In genomic region chr15:75810874-75811498, GRCh38 we compare ENCODE assay signal across 19 cellular contexts. TPM values are rescaled to one million over a fixed set of nuclear protein-coding genes. Genes with fewer than 3 reads are reported as not detected.
DNase-seq lines count a peak whose midpoint lies in the region; ATAC-seq and TF ChIP-seq lines count a peak whose summit lies in the region.
"Had no signal": no experiment of that assay in that cellular context is flagged by ENCODE, and none has a peak within 500 bp of the region (broad histone marks: within the 10 kb centered on the region; RNA-seq: fewer than 3 reads in every experiment).

No MANE protein-coding gene starts in this region.

- DNase-seq in GM23338 (ENCODE audit: low spot score), result no peak
- no peak for DNase-seq in IMR-90
- DNase-seq in foreskin keratinocyte, result peak; percentile 37 to 55
- DNase-seq in left cardiac atrium, result no peak
- DNase-seq in activated CD4-positive, alpha-beta memory T cell treated with anti-CD3 and anti-CD28 coated beads, Interleukin-2, amount 10 ng/mL, durations not matched to agents 7 days and 5 days, result no peak
- no peak for DNase-seq in NCI-H2107 treated with DMSO at 0.1 percent for 48 hours (lab: John Stamatoyannopoulos, UW; ENCODE audit: unreplicated experiment)
- DNase-seq: AML-193; CD4-positive, alpha-beta T cell; GOT3; HCEC 1CT; Karpas-422; NCI-H2029; NCI-H446 treated with DMSO at 0.1 percent for 48 hours; NCI-H526; PC-9 had no signal

- TF ChIP-seq CTCF in GM23338 (conservative IDR thresholded peaks at IDR 0.05; ENCODE audit: low read depth in 2 of 2) (no peak), IMR-90 (conservative IDR thresholded peaks at IDR 0.05; ENCODE audit: low read depth, low read length) (no peak), foreskin keratinocyte (conservative IDR thresholded peaks at IDR 0.05) (no peak)

- in situ Hi-C loops in IMR-90 (cut with MboI; ENCODE audit: low sequenced_read_pairs), result loop anchor here (10.0 kb wide), 1 partner anchor 334 kb away; no protein-coding TSS in a partner anchor

- H4K5ac ChIP-seq in IMR-90 (ENCODE audit: low read depth, low read length), result no peak overlapping the region

- H3K9me3 ChIP-seq in IMR-90 (ENCODE audit: control insufficient read depth, insufficient read depth, low read length), result peaks cover 3% of the 10 kb centered on the region; the same call in 1 of the 2 replicates
- H3K9me3 ChIP-seq: A549; BLaER1 treated with 17β-estradiol and CSF1 and Interleukin-3, amounts not matched to agents 10 nM and 100 nM had no signal

- no peak overlapping the region for H4K91ac ChIP-seq in IMR-90 (ENCODE audit: insufficient read depth, low read depth, low read length)

- H3K36me3 Mint-ChIP-seq in GM23338 (ENCODE audit: low read depth), result no peaks in the 10 kb centered on the region; the same call in 2 of the 3 replicates
- no peaks in the 10 kb centered on the region for H3K36me3 Mint-ChIP-seq in dendritic cell treated with granulocyte-macrophage colony-stimulating factor and Interleukin-4, amounts not matched to agents 40 ng/mL and 50 ng/mL, for 4 days (ENCODE audit: low read depth)
- no peaks in the 10 kb centered on the region for H3K36me3 Mint-ChIP-seq in activated CD4-positive, alpha-beta memory T cell treated with anti-CD3 and anti-CD28 coated beads, Interleukin-2, amount 10 ng/mL, durations not matched to agents 7 days and 5 days (ENCODE audit: low read depth)

- H3K27ac ChIP-seq in GM23338 (ENCODE audit: low read depth) (no peak overlapping the region), IMR-90 (ENCODE audit: insufficient read depth, low read length) (no peak overlapping the region), foreskin keratinocyte (no peak overlapping the region)
- H3K27ac ChIP-seq: A549; BLaER1 treated with 17β-estradiol and CSF1 and Interleukin-3, amounts not matched to agents 10 nM and 100 nM; PC-9 had no signal

- H2BK5ac ChIP-seq in IMR-90 (ENCODE audit: low read depth, low read length, poor library complexity, severe bottlenecking), result no peak overlapping the region

- CTCF ChIA-PET in IMR-90 (lab: Yijun Ruan, JAX), result interaction anchor here (0.6 to 1.0 kb wide), 2 partner anchors 110 to 1055 kb away, joined by 3 read pairs; no protein-coding TSS in a partner anchor
- CTCF ChIA-PET in activated CD4-positive, alpha-beta memory T cell treated with anti-CD3 and anti-CD28 coated beads, Interleukin-2, amount 10 ng/mL, durations not matched to agents 7 days and 5 days (lab: Charles Lee), result interaction anchor here (1.1 to 4.6 kb wide), 12 partner anchors 9 to 339 kb away, joined by 3 to 40 read pairs (median 6); partner anchors contain the start of genes TMEM266 and UBE2Q2

- dilution Hi-C loops in IMR-90 (cut with HindIII; ENCODE audit: low sequenced_read_pairs, unreplicated experiment), result no loop called here

- no peaks in the 10 kb centered on the region for H3K9me2 ChIP-seq in GM23338 (ENCODE audit: insufficient read depth)

- H3K27me3 Mint-ChIP-seq in GM23338 (ENCODE audit: insufficient read depth, low read depth, poor library complexity), result peaks cover 2% of the 10 kb centered on the region
- H3K27me3 Mint-ChIP-seq in dendritic cell treated with granulocyte-macrophage colony-stimulating factor and Interleukin-4, amounts not matched to agents 40 ng/mL and 50 ng/mL, for 4 days, result peaks cover 5% of the 10 kb centered on the region
- peaks cover 5% of the 10 kb centered on the region for H3K27me3 Mint-ChIP-seq in activated CD4-positive, alpha-beta memory T cell treated with anti-CD3 and anti-CD28 coated beads, Interleukin-2, amount 10 ng/mL, durations not matched to agents 7 days and 5 days
- H3K27me3 Mint-ChIP-seq: CD4-positive, alpha-beta T cell had no signal

- no peaks in the 10 kb centered on the region for H3K4me1 ChIP-seq in GM23338 (ENCODE audit: insufficient read depth)
- no peaks in the 10 kb centered on the region for H3K4me1 ChIP-seq in IMR-90 (ENCODE audit: control insufficient read depth, insufficient read depth, low read length)
- no peaks in the 10 kb centered on the region for H3K4me1 ChIP-seq in foreskin keratinocyte
- H3K4me1 ChIP-seq: A549 had no signal

- ATAC-seq in GM23338, result no peak
- ATAC-seq in IMR-90 (ENCODE audit: low read depth), result no peak
- no peak for ATAC-seq in foreskin keratinocyte
- ATAC-seq in left cardiac atrium, result no peak
- ATAC-seq: Right ventricle myocardium inferior had no signal

- no peak overlapping the region for H3K4me3 ChIP-seq in GM23338
- H3K4me3 ChIP-seq in IMR-90 (ENCODE audit: insufficient read depth, low read depth, low read length), result no peak overlapping the region
- H3K4me3 ChIP-seq: A549; BLaER1 treated with 17β-estradiol and CSF1 and Interleukin-3, amounts not matched to agents 10 nM and 100 nM; PC-9 had no signal

- no peak overlapping the region for H4K8ac ChIP-seq in IMR-90 (ENCODE audit: low read depth in 2 of 2, low read length in 2 of 2)

- H3K36me3 ChIP-seq in GM23338 (ENCODE audit: insufficient read depth) (no peaks in the 10 kb centered on the region), IMR-90 (ENCODE audit: control insufficient read depth, insufficient read depth, low read length) (no peaks in the 10 kb centered on the region)
- H3K36me3 ChIP-seq: BLaER1 treated with 17β-estradiol and CSF1 and Interleukin-3, amounts not matched to agents 10 nM and 100 nM had no signal

- no TSS peak for BruUV-seq in IMR-90 (replicated peaks; lab: Mats Ljungman, UMichigan)

- no peak overlapping the region for H2AK9ac ChIP-seq in IMR-90 (replicated peaks; ENCODE audit: low read depth, low read length, poor library complexity)

- no peak overlapping the region; the same call in 1 of the 2 replicates for H3K14ac ChIP-seq in IMR-90 (replicated peaks; ENCODE audit: low read depth, low read length)

- peaks cover 7% of the 10 kb centered on the region for H3K4me1 Mint-ChIP-seq in GM23338
- H3K4me1 Mint-ChIP-seq in dendritic cell treated with granulocyte-macrophage colony-stimulating factor and Interleukin-4, amounts not matched to agents 40 ng/mL and 50 ng/mL, for 4 days (ENCODE audit: low read depth), result peaks cover 5% of the 10 kb centered on the region
- H3K4me1 Mint-ChIP-seq in activated CD4-positive, alpha-beta memory T cell treated with anti-CD3 and anti-CD28 coated beads, Interleukin-2, amount 10 ng/mL, durations not matched to agents 7 days and 5 days, result peaks cover 4% of the 10 kb centered on the region

- intact Hi-C loops in IMR-90 (cut with micrococcal nuclease) (loop anchor here (2.0 kb wide), 2 partner anchors 110 to 328 kb away; no protein-coding TSS in a partner anchor), left cardiac atrium (cut with DNase I) (loop anchor here (10.0 kb wide), 2 partner anchors 104 to 114 kb away; no protein-coding TSS in a partner anchor)
- intact Hi-C loops in dendritic cell treated with granulocyte-macrophage colony-stimulating factor and Interleukin-4, amounts not matched to agents 40 ng/mL and 50 ng/mL, for 4 days (cut with micrococcal nuclease), result no loop called here

- no peak for TF ChIP-seq POLR2A in IMR-90 (IDR thresholded peaks at IDR 0.05; ENCODE audit: low read depth, low read length)

- H3K9me1 ChIP-seq in IMR-90 (ENCODE audit: insufficient read depth, low read length), result 0 out of 2 replicates have a peak, but pooled peaks cover 2% of the 10 kb centered on the region

- no peak overlapping the region for H3K18ac ChIP-seq in IMR-90 (ENCODE audit: low read depth, low read length)

- H3K4me3 Mint-ChIP-seq in GM23338, result no peak overlapping the region
- H3K4me3 Mint-ChIP-seq in dendritic cell treated with granulocyte-macrophage colony-stimulating factor and Interleukin-4, amounts not matched to agents 40 ng/mL and 50 ng/mL, for 4 days, result no peak overlapping the region
- H3K4me3 Mint-ChIP-seq in activated CD4-positive, alpha-beta memory T cell treated with anti-CD3 and anti-CD28 coated beads, Interleukin-2, amount 10 ng/mL, durations not matched to agents 7 days and 5 days, result no peak overlapping the region
- H3K4me3 Mint-ChIP-seq: CD4-positive, alpha-beta T cell had no signal

- H3K27me3 ChIP-seq in GM23338 (ENCODE audit: insufficient read depth) (no peaks in the 10 kb centered on the region), IMR-90 (ENCODE audit: control insufficient read depth, insufficient read depth, low read length) (peaks cover 17% of the 10 kb centered on the region), foreskin keratinocyte (no peaks in the 10 kb centered on the region)
- H3K27me3 ChIP-seq: BLaER1 treated with 17β-estradiol and CSF1 and Interleukin-3, amounts not matched to agents 10 nM and 100 nM had no signal

- H3K27ac Mint-ChIP-seq in GM23338, result no peak overlapping the region
- peak overlapping the region; percentile 2 for H3K27ac Mint-ChIP-seq in dendritic cell treated with granulocyte-macrophage colony-stimulating factor and Interleukin-4, amounts not matched to agents 40 ng/mL and 50 ng/mL, for 4 days
- no peak overlapping the region for H3K27ac Mint-ChIP-seq in activated CD4-positive, alpha-beta memory T cell treated with anti-CD3 and anti-CD28 coated beads, Interleukin-2, amount 10 ng/mL, durations not matched to agents 7 days and 5 days
- H3K27ac Mint-ChIP-seq: CD4-positive, alpha-beta T cell had no signal

- no peak overlapping the region for H3K4ac ChIP-seq in IMR-90 (ENCODE audit: low read depth, low read length)

- H3F3A ChIP-seq in GM23338 (replicated peaks; ENCODE audit: low read depth), result no peaks in the 10 kb centered on the region

- H3K9ac ChIP-seq in IMR-90 (ENCODE audit: low read depth, low read length), result no peak overlapping the region
- H3K9ac ChIP-seq: BLaER1 treated with 17β-estradiol and CSF1 and Interleukin-3, amounts not matched to agents 10 nM and 100 nM had no signal

- H4K20me1 ChIP-seq in GM23338 (replicated peaks; ENCODE audit: insufficient read depth) (no peaks in the 10 kb centered on the region), IMR-90 (ENCODE audit: insufficient read depth, low read length) (no peaks in the 10 kb centered on the region)
- H4K20me1 ChIP-seq: BLaER1 treated with 17β-estradiol and CSF1 and Interleukin-3, amounts not matched to agents 10 nM and 100 nM had no signal

- no peak overlapping the region for H3K4me2 ChIP-seq in GM23338
- no peak overlapping the region for H3K4me2 ChIP-seq in IMR-90 (ENCODE audit: low read depth, low read length)
- H3K4me2 ChIP-seq: A549; BLaER1 treated with 17β-estradiol and CSF1 and Interleukin-3, amounts not matched to agents 10 nM and 100 nM; PC-9 had no signal

- H3K9me3 Mint-ChIP-seq in GM23338, result peaks cover 4% of the 10 kb centered on the region; the same call in 1 of the 3 replicates
- H3K9me3 Mint-ChIP-seq in dendritic cell treated with granulocyte-macrophage colony-stimulating factor and Interleukin-4, amounts not matched to agents 40 ng/mL and 50 ng/mL, for 4 days, result no peaks in the 10 kb centered on the region
- no peaks in the 10 kb centered on the region for H3K9me3 Mint-ChIP-seq in activated CD4-positive, alpha-beta memory T cell treated with anti-CD3 and anti-CD28 coated beads, Interleukin-2, amount 10 ng/mL, durations not matched to agents 7 days and 5 days
- H3K9me3 Mint-ChIP-seq: CD4-positive, alpha-beta T cell had no signal

- WGBS in IMR-90 (ENCODE audit: extremely low coverage in 2 of 2, insufficient read length in 1 of 2), 2 experiments, result no CpG with 5 or more reads among the region's 2 CpGs

- H2BK20ac ChIP-seq in IMR-90 (ENCODE audit: low read depth, low read length), result no peak overlapping the region

- no peak for TF ChIP-seq RAD21 in IMR-90 (IDR thresholded peaks at IDR 0.05; ENCODE audit: low read length)

- POLR2A ChIA-PET in IMR-90 (lab: Charles Lee; ENCODE audit: unreplicated experiment), result no interaction called here
- POLR2A ChIA-PET in activated CD4-positive, alpha-beta memory T cell treated with anti-CD3 and anti-CD28 coated beads, Interleukin-2, amount 10 ng/mL, durations not matched to agents 7 days and 5 days (lab: Charles Lee), result interaction anchor here (1.0 to 1.6 kb wide), 2 partner anchors 32 to 34 kb away, joined by 3 to 6 read pairs; partner anchors contain the start of gene UBE2Q2

- H3K23ac ChIP-seq in IMR-90 (ENCODE audit: low read depth, low read length), result no peak overlapping the region; the same call in 1 of the 2 replicates

- H2BK15ac ChIP-seq in IMR-90 (ENCODE audit: low read depth, low read length), result no peak overlapping the region

- H2AFZ ChIP-seq in GM23338 (peak overlapping the region; percentile 57; the same call in 1 of the 2 replicates), IMR-90 (replicated peaks; ENCODE audit: low read length, poor library complexity) (peak overlapping the region; percentile 23)
- H2AFZ ChIP-seq: PC-9 had no signal

- H2AK5ac ChIP-seq in IMR-90 (ENCODE audit: low read depth, low read length), result no peak overlapping the region

- no peak overlapping the region for H3K56ac ChIP-seq in IMR-90 (ENCODE audit: extremely low read depth, insufficient read depth, low read length)

- H2BK120ac ChIP-seq in IMR-90 (ENCODE audit: low read depth, low read length), result no peak overlapping the region

- H3K79me1 ChIP-seq in IMR-90 (ENCODE audit: low read depth in 1 of 2, low read length in 2 of 2), result no peaks in the 10 kb centered on the region

- no peaks in the 10 kb centered on the region for H3K79me2 ChIP-seq in GM23338 (replicated peaks; ENCODE audit: insufficient read depth)

RNA-seq across cellular contexts. Expression of gene UBE2Q2, which starts 32.3 kb away (rescaled TPM):
- 29.3 and 37.6 TPM in 2 replicates for total RNA-seq in GM23338 (2014; rRNA removed; shearing (Covaris generic))
- polyA plus RNA-seq in GM23338 (2016; fragmentation: Nextera tagmentation; extraction: Ambion mirVana) (14.9 and 23.7 TPM in 2 replicates), IMR-90 (2012; rRNA removed) (14.0 and 18.0 TPM in 2 replicates), foreskin keratinocyte (17.4 and 18.9 TPM in 2 replicates)
- total RNA-seq in IMR-90 (2012; rRNA removed) (28.9 and 44.2 TPM in 2 replicates), foreskin keratinocyte (32.1 and 34.5 TPM in 2 replicates), left cardiac atrium (10 to 100 TPM; 24.1 to 25.4 TPM)
- polyA plus RNA-seq in IMR-90 (2012; cell fraction: cytosol; rRNA removed), result 3.6 and 7.7 TPM in 2 replicates
- 6.6 and 18.5 TPM in 2 replicates for polyA plus RNA-seq in IMR-90 (2012; cell fraction: nucleus; rRNA removed; ENCODE audit: low replicate concordance)
- 10 to 100 TPM; 49.6 to 53.7 TPM for total RNA-seq in activated CD4-positive, alpha-beta memory T cell treated with anti-CD3 and anti-CD28 coated beads, Interleukin-2, amount 10 ng/mL, durations not matched to agents 7 days and 5 days

Comparison
In these comparisons a context has a peak if more than half of its experiments do, and no peak if none do; other contexts are left out.
1. DNase-seq: peak in foreskin keratinocyte (2 of 2); none in GM23338 (single experiment), IMR-90 (single experiment), left cardiac atrium (single experiment), activated CD4-positive, alpha-beta memory T cell treated with anti-CD3 and anti-CD28 coated beads, Interleukin-2, amount 10 ng/mL, durations not matched to agents 7 days and 5 days (single experiment) and NCI-H2107 treated with DMSO at 0.1 percent for 48 hours (single experiment).